ENCODE assay signal across 13 cellular contexts in the genomic region with DNA sequence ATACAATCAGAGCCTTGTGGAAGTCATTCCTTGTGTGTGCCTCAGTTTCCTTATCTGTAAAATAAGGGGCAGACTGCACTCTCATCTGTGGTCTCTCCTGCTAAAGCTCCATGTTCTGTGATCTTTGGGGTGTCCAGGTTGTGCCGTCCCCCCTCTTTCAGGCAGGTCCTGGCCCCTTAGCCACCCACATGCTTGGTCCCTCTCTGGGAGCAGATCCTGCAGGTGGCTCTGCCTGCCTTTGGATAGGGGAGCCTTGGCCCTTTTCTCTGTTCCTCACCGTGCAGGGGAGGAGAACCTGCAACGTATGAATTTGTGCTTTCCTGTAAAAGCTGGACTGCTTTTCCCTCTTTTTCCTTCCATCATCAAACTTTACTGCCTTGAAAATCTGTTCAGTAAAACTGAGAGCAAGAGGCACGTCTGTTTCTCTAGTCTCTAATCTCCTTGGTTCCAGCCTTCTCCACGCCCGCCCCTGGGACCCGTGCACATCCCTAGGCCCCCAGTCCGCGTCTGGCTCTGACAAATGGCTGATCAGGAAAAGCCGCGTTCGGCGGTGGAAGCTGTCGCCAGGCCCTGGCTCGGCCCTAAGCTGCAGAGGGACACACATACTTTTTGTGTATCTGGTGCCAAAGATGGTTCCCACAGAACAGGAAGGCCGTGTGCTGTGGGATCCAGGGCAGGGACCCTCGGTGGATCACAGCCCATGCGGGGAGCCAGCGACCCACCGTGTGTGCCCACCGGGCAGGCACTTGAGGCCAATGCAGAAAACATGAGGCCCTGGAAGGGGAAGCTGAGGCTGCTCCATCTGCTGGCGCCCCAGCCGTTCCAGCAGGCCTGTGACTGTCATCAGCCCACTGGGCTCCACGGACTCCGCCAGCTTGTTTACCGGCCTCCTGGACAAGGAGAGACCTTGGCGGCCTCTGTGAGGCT. TPM values are rescaled to one million over a fixed set of nuclear protein-coding genes. Genes with fewer than 3 reads are reported as not detected.
DNase-seq lines count a peak whose midpoint lies in the region; ATAC-seq and TF ChIP-seq lines count a peak whose summit lies in the region.
"Had no signal": no experiment of that assay in that cellular context is flagged by ENCODE, and none has a peak within 500 bp of the region (broad histone marks: within the 10 kb centered on the region; RNA-seq: fewer than 3 reads in every experiment).

No MANE protein-coding gene starts in this region.

- DNase-seq in H7, result peak; percentile 57
- no peak for DNase-seq in left cardiac atrium
- no peak for DNase-seq in kidney glomerular epithelial cell (lab: John Stamatoyannopoulos, UW)
- DNase-seq: activated CD4-positive, alpha-beta T cell treated with anti-CD3 and anti-CD28 coated beads for 4 hours; left colon; MG63; NCI-H2029 treated with DMSO at 0.1 percent for 48 hours; stimulated activated CD4-positive, alpha-beta T cell treated with anti-CD3 and anti-CD28 coated beads, Interleukin-12 subunit alpha, Interleukin-12 subunit beta, amount 100 ng/mL, for 4 hours had no signal

- H3K36me3 ChIP-seq in H7 (replicated peaks; ENCODE audit: control insufficient read depth, insufficient read depth, low read length) (no peaks in the 10 kb centered on the region), parathyroid adenoma (ENCODE audit: control insufficient read depth, insufficient read depth, low read length) (no peaks in the 10 kb centered on the region)
- H3K36me3 ChIP-seq: MG63 had no signal

- H3K27me3 ChIP-seq in H7 (ENCODE audit: control insufficient read depth, insufficient read depth, low read length) (no peaks in the 10 kb centered on the region), parathyroid adenoma (ENCODE audit: control insufficient read depth, insufficient read depth, low read length) (no peaks in the 10 kb centered on the region)
- H3K27me3 ChIP-seq: MG63 had no signal

- no peak overlapping the region for H3K4me3 ChIP-seq in H7 (ENCODE audit: insufficient read depth, low read depth, low read length)
- H3K4me3 ChIP-seq in parathyroid adenoma (ENCODE audit: low read depth, low read length), result no peak overlapping the region
- H3K4me3 ChIP-seq: MG63 had no signal

- ATAC-seq in left cardiac atrium (peak; percentile 12 to 31), GM21619 (IDR thresholded peaks at IDR 0.05; ENCODE audit: unreplicated experiment) (no peak), GM18502 (IDR thresholded peaks at IDR 0.05; ENCODE audit: poor library complexity, unreplicated experiment) (no peak), HG03469 (IDR thresholded peaks at IDR 0.05; ENCODE audit: unreplicated experiment) (no peak)
- ATAC-seq: left colon had no signal

- no peaks in the 10 kb centered on the region for H3K79me2 ChIP-seq in parathyroid adenoma

- H3K4me1 ChIP-seq in parathyroid adenoma, result no peaks in the 10 kb centered on the region

- H3K27ac ChIP-seq in VCaP (no peak overlapping the region), parathyroid adenoma (no peak overlapping the region)

- no peak overlapping the region for H3K9ac ChIP-seq in parathyroid adenoma

- no peaks in the 10 kb centered on the region for H3K9me3 ChIP-seq in parathyroid adenoma (ENCODE audit: control insufficient read depth, low read length)
- H3K9me3 ChIP-seq: MG63 had no signal

- H2AFZ ChIP-seq in parathyroid adenoma, result peak overlapping the region; percentile 38

- TF ChIP-seq CTCF in VCaP (conservative IDR thresholded peaks at IDR 0.05) (0 out of 2 replicates have a peak, but pooled peaks have one; percentile 7), parathyroid adenoma (IDR thresholded peaks at IDR 0.05) (no peak)

- intact Hi-C loops in left cardiac atrium (cut with DNase I), result no loop called here

- H3K4me2 ChIP-seq in parathyroid adenoma (ENCODE audit: low read length), result no peak overlapping the region

RNA-seq across cellular contexts. Expression of gene COL5A1, which starts 43.4 kb away (rescaled TPM):
- 10.1 and 11.3 TPM in 2 replicates for total RNA-seq in H7 (2014; rRNA removed; shearing (Covaris generic))
- total RNA-seq in left cardiac atrium, result 10 to 100 TPM; 29.8 to 35.2 TPM

Comparison
In these comparisons a context has a peak if more than half of its experiments do, and no peak if none do; other contexts are left out.
1. ATAC-seq: peak in left cardiac atrium (2 of 2); none in GM21619 (single experiment), GM18502 (single experiment) and HG03469 (single experiment).